Comparison of ENCODE assay signal across 1 cellular context in genomic region chr3:10319804-10320203, GRCh38.
TF ChIP-seq lines count a peak whose summit lies in the region.

No MANE protein-coding gene starts in this region.

TF ChIP-seq in GM12878, 131 proteins besides CTCF, POLR2A, EP300 and RAD21 (continued from another document):
- TF ChIP-seq RELA (IDR thresholded peaks at IDR 0.05; ENCODE audit: borderline replicate concordance, partially characterized antibody), result no peak
- TF ChIP-seq HDAC6 (IDR thresholded peaks at IDR 0.05; ENCODE audit: unreplicated experiment), result no peak
- no peak for TF ChIP-seq NFIC (IDR thresholded peaks at IDR 0.05; ENCODE audit: low read depth, low read length)
- TF ChIP-seq HDAC2 (IDR thresholded peaks at IDR 0.05), result no peak
- no peak for TF ChIP-seq HCFC1 (IDR thresholded peaks at IDR 0.05; ENCODE audit: low read length)
- TF ChIP-seq JUND (IDR thresholded peaks at IDR 0.05; ENCODE audit: low read depth, low read length), result no peak
- TF ChIP-seq RBBP5 (conservative IDR thresholded peaks at IDR 0.05), result no peak
- TF ChIP-seq MYC (IDR thresholded peaks at IDR 0.05; ENCODE audit: insufficient read depth, insufficient read length, insufficient replicate concordance, low read length, severe bottlenecking), result no peak
- TF ChIP-seq CREB1 (IDR thresholded peaks at IDR 0.05; ENCODE audit: low read depth), result no peak
- TF ChIP-seq PBX3 (IDR thresholded peaks at IDR 0.05; ENCODE audit: insufficient replicate concordance, low read depth, low read length), result no peak
- TF ChIP-seq, protein P1, sequence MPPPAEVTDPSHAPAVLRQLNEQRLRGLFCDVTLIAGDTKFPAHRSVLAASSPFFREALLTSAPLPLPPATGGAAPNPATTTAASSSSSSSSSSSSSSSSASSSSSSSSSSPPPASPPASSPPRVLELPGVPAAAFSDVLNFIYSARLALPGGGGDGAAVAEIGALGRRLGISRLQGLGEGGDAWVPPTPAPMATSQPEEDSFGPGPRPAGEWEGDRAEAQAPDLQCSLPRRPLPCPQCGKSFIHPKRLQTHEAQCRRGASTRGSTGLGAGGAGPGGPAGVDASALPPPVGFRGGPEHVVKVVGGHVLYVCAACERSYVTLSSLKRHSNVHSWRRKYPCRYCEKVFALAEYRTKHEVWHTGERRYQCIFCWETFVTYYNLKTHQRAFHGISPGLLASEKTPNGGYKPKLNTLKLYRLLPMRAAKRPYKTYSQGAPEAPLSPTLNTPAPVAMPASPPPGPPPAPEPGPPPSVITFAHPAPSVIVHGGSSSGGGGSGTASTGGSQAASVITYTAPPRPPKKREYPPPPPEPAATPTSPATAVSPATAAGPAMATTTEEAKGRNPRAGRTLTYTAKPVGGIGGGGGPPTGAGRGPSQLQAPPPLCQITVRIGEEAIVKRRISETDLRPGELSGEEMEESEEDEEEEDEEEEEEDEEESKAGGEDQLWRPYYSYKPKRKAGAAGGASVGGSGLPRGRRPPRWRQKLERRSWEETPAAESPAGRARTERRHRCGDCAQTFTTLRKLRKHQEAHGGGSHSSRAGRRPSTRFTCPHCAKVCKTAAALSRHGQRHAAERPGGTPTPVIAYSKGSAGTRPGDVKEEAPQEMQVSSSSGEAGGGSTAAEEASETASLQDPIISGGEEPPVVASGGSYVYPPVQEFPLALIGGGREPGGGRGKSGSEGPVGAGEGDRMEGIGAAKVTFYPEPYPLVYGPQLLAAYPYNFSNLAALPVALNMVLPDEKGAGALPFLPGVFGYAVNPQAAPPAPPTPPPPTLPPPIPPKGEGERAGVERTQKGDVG (CRISPR knock-in tag; IDR thresholded peaks at IDR 0.05), result no peak
- TF ChIP-seq ZNF384 (IDR thresholded peaks at IDR 0.05; ENCODE audit: borderline replicate concordance, low read depth, low read length), result no peak
- TF ChIP-seq RFX5 (IDR thresholded peaks at IDR 0.05; ENCODE audit: low read depth, low read length), result no peak
- no peak for TF ChIP-seq MAX (IDR thresholded peaks at IDR 0.05; ENCODE audit: low read depth, low read length)
- TF ChIP-seq CREM (IDR thresholded peaks at IDR 0.05; ENCODE audit: low read depth), result no peak
- TF ChIP-seq HDGF (IDR thresholded peaks at IDR 0.05), result no peak
- TF ChIP-seq, protein P2, sequence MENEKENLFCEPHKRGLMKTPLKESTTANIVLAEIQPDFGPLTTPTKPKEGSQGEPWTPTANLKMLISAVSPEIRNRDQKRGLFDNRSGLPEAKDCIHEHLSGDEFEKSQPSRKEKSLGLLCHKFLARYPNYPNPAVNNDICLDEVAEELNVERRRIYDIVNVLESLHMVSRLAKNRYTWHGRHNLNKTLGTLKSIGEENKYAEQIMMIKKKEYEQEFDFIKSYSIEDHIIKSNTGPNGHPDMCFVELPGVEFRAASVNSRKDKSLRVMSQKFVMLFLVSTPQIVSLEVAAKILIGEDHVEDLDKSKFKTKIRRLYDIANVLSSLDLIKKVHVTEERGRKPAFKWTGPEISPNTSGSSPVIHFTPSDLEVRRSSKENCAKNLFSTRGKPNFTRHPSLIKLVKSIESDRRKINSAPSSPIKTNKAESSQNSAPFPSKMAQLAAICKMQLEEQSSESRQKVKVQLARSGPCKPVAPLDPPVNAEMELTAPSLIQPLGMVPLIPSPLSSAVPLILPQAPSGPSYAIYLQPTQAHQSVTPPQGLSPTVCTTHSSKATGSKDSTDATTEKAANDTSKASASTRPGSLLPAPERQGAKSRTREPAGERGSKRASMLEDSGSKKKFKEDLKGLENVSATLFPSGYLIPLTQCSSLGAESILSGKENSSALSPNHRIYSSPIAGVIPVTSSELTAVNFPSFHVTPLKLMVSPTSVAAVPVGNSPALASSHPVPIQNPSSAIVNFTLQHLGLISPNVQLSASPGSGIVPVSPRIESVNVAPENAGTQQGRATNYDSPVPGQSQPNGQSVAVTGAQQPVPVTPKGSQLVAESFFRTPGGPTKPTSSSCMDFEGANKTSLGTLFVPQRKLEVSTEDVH (IDR thresholded peaks at IDR 0.05; ENCODE audit: low read depth, partially characterized antibody), result no peak
- no peak for TF ChIP-seq JUNB (IDR thresholded peaks at IDR 0.05)
- no peak for TF ChIP-seq EGR1 (IDR thresholded peaks at IDR 0.05; ENCODE audit: borderline replicate concordance in 1 of 2, low read depth in 2 of 2, low read length in 2 of 2)
